In genomic region chr15:89244512-89244869, GRCh38 we compare ENCODE assay signal across 8 cellular contexts. TPM values are rescaled to one million over a fixed set of nuclear protein-coding genes. Genes with fewer than 3 reads are reported as not detected.
DNase-seq lines count a peak whose midpoint lies in the region; ATAC-seq, FAIRE-seq and TF ChIP-seq lines count a peak whose summit lies in the region.

No MANE protein-coding gene starts in this region.

- FAIRE-seq in keratinocyte (lab: Jason Lieb, UNC), result no peak

- peak overlapping the region; percentile 99 for H3K4me2 ChIP-seq in keratinocyte (ENCODE audit: control insufficient read depth, extremely low read depth, insufficient read depth, low read depth, low read length)

- H3K9me1 ChIP-seq in keratinocyte (ENCODE audit: control insufficient read depth, extremely low read depth, insufficient read depth, low read length), result no peaks in the 10 kb centered on the region

- H4K20me1 ChIP-seq in keratinocyte (ENCODE audit: control insufficient read depth, extremely low read depth, insufficient read depth, low read length), result no peaks in the 10 kb centered on the region

- DNase-seq in WERI-Rb-1 (no peak), keratinocyte (ENCODE audit: low read depth, low spot score) (no peak), tibial artery (no peak), GM20000 (ENCODE audit: low spot score) (no peak), SW480 (ENCODE audit: low spot score) (no peak), GM10266 (ENCODE audit: extremely low spot score) (no peak)

- H3K4me1 ChIP-seq in keratinocyte (ENCODE audit: control insufficient read depth, extremely low read depth, insufficient read depth, low read length) (peaks cover 16% of the 10 kb centered on the region), tibial artery (peaks cover 0 to 21% (median 14%) of the 10 kb centered on the region in 4 donors)

- peaks cover 31% of the 10 kb centered on the region for H3K79me2 ChIP-seq in keratinocyte (ENCODE audit: control insufficient read depth, insufficient read depth, low read length)

- H3K4me3 ChIP-seq in WERI-Rb-1 (ENCODE audit: low read depth, low read length), result peak overlapping the region; percentile 93
- peak overlapping the region; percentile 75 to 95 (median 95) for H3K4me3 ChIP-seq in keratinocyte (ENCODE audit: control insufficient read depth in 2 of 3, extremely low read depth in 1 of 3, insufficient read depth in 2 of 3, low read depth in 1 of 3, low read length in 3 of 3)
- H3K4me3 ChIP-seq in tibial artery, result peak overlapping the region; percentile 59 to 62

- intact Hi-C loops in tibial artery (cut with DNase I; ENCODE audit: low total_unique reads), result loop anchor here (5.0 to 10.0 kb wide), 2 partner anchors 37 to 350 kb away; partner anchors contain the start of gene HAPLN3

- H2AFZ ChIP-seq in keratinocyte (ENCODE audit: control insufficient read depth, low read length), result peak overlapping the region; percentile 98

- H3K9me3 ChIP-seq in WERI-Rb-1 (ENCODE audit: severe bottlenecking) (no peaks in the 10 kb centered on the region), keratinocyte (ENCODE audit: control insufficient read depth, low read depth, low read length) (no peaks in the 10 kb centered on the region), tibial artery (no peaks in the 10 kb centered on the region)

- dilution Hi-C loops in keratinocyte (cut with MboI; ENCODE audit: extremely low pct_ligation_motif_present, low sequenced_read_pairs), result no loop called here

- TF ChIP-seq CTCF in WERI-Rb-1 (IDR thresholded peaks at IDR 0.05; ENCODE audit: low read depth, low read length) (no peak), keratinocyte (optimal IDR thresholded peaks at IDR 0.05 in 1 of 3, IDR thresholded peaks at IDR 0.05 in 1 of 3, conservative IDR thresholded peaks at IDR 0.05 in 1 of 3; ENCODE audit: extremely low read depth in 1 of 3, insufficient read depth in 2 of 3, low read length in 3 of 3) (no peak), tibial artery (IDR thresholded peaks at IDR 0.05) (no peak), GM20000 (IDR thresholded peaks at IDR 0.05; ENCODE audit: extremely low read depth, missing control alignments) (no peak), GM10266 (IDR thresholded peaks at IDR 0.05; ENCODE audit: control insufficient read depth, insufficient read depth, low read depth, missing control alignments) (no peak)

- H3K9ac ChIP-seq in keratinocyte (ENCODE audit: control insufficient read depth, extremely low read depth, insufficient read depth, low read length), result peak overlapping the region; percentile 87

- H3K27ac ChIP-seq in WERI-Rb-1 (peak overlapping the region; percentile 82), keratinocyte (ENCODE audit: control insufficient read depth, insufficient read depth, low read length) (peak overlapping the region; percentile 79), tibial artery (peak overlapping the region in 1 of 2 donors; percentile 72)

- H3K36me3 ChIP-seq in WERI-Rb-1, result peaks cover 35% of the 10 kb centered on the region
- H3K36me3 ChIP-seq in keratinocyte (ENCODE audit: control insufficient read depth in 2 of 2, extremely low read depth in 1 of 2, insufficient read depth in 2 of 2, low read length in 2 of 2), result no peaks in the 10 kb centered on the region
- H3K36me3 ChIP-seq in tibial artery, result no peaks in the 10 kb centered on the region

- no peaks in the 10 kb centered on the region for H3K27me3 ChIP-seq in WERI-Rb-1 (ENCODE audit: insufficient read depth, low read depth, severe bottlenecking)
- H3K27me3 ChIP-seq in keratinocyte (ENCODE audit: control insufficient read depth, extremely low read depth, insufficient read depth, low read length), result no peaks in the 10 kb centered on the region
- H3K27me3 ChIP-seq in tibial artery, result no peaks in the 10 kb centered on the region

- ATAC-seq in GM18498 (IDR thresholded peaks at IDR 0.05; ENCODE audit: unreplicated experiment), result peak; percentile 23
- peak; percentile 18 for ATAC-seq in HG02840 (IDR thresholded peaks at IDR 0.05; ENCODE audit: low FRiP score, unreplicated experiment)

RNA-seq across cellular contexts. Expression of gene FANCI, which starts 0.7 kb away (rescaled TPM):
- polyA plus RNA-seq in keratinocyte, result 6.7 to 21.8 TPM (median 19.4 TPM) in 3 replicates
- polyA plus RNA-seq in keratinocyte (2011; ENCODE audit: low read depth), result 7.1 TPM
- 4.3 and 9.0 TPM in 2 replicates for polyA plus RNA-seq in keratinocyte (2011; cell fraction: cytosol; rRNA removed)
- polyA plus RNA-seq in keratinocyte (2011; cell fraction: nucleus; rRNA removed), result 11.6 and 20.8 TPM in 2 replicates
- 3.2 and 19.9 TPM in 2 replicates for polyA plus RNA-seq in keratinocyte (2012; ENCODE audit: low replicate concordance)
- polyA minus RNA-seq in keratinocyte, result 6.3 to 26.1 TPM (median 7.9 TPM) in 3 replicates
- 11.7 TPM for polyA minus RNA-seq in keratinocyte (2011; cell fraction: cytosol; rRNA and poly(A)+ RNA removed)
- 6.8 and 15.8 TPM in 2 replicates for polyA minus RNA-seq in keratinocyte (2011; cell fraction: nucleus; rRNA and poly(A)+ RNA removed)

RNA-seq across cellular contexts. Expression of gene RLBP1, which starts 23.1 kb away (rescaled TPM):
- not detected in 3 replicates for polyA plus RNA-seq in keratinocyte
- not detected for polyA plus RNA-seq in keratinocyte (2011; ENCODE audit: low read depth)
- polyA plus RNA-seq in keratinocyte (2011; cell fraction: cytosol; rRNA removed), result not detected in 2 replicates
- not detected in 2 replicates for polyA plus RNA-seq in keratinocyte (2011; cell fraction: nucleus; rRNA removed)
- polyA plus RNA-seq in keratinocyte (2012; ENCODE audit: low replicate concordance), result not detected in 2 replicates
- not detected in 3 replicates for polyA minus RNA-seq in keratinocyte
- polyA minus RNA-seq in keratinocyte (2011; cell fraction: cytosol; rRNA and poly(A)+ RNA removed), result not detected
- polyA minus RNA-seq in keratinocyte (2011; cell fraction: nucleus; rRNA and poly(A)+ RNA removed), result not detected in 2 replicates
